ENCODE assay signal across 8 cellular contexts in the genomic region with DNA sequence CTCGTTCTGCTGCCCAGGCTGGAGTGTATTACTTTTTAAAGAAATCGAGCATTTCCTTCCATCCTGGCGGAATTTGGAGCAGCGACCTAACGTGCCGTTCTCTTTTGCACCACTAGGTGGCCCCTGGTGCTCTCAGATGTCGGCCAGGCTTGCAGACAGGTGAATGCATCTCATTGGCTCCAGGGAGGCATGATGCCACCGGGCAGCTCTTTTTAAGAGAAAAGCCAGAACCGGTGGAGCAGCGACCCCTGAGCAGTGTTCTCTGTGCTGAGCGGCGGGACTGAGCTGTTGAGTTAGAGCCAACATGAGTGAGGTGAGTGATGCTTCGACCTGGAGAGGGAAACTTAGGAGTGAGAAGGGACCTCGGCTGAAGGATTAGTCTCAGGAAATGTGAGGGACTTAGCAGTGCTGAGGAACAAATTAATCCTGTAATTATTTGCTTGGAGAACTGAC. TPM values are rescaled to one million over a fixed set of nuclear protein-coding genes. Genes with fewer than 3 reads are reported as not detected.
A peak's percentile ranks its signal among the peaks of the same experiment; 100 is the strongest.
DNase-seq lines count a peak whose midpoint lies in the region; ATAC-seq and TF ChIP-seq lines count a peak whose summit lies in the region.

Gene PCP4 (plus strand): TSS at position 241 of the 453 bp plus-strand sequence. CDS start 64 bp downstream, at position 305.

- DNase-seq in AG04449 (ENCODE audit: low read depth, low spot score) = no peak
- DNase-seq in NCI-H2029 (lab: John Stamatoyannopoulos, UW) = peak; percentile 57
- peak; percentile 52 to 54 for DNase-seq in activated CD4-positive, alpha-beta T cell treated with anti-CD3 and anti-CD28 coated beads, Interleukin-2, amount 50 U/mL, for 48 hours
- peak; percentile 0 for DNase-seq in foreskin melanocyte
- no peak for DNase-seq in osteocyte (ENCODE audit: extremely low spot score, unreplicated experiment)
- no peak for DNase-seq in cortex of kidney (lab: John Stamatoyannopoulos, UW)

- H3K27me3 Mint-ChIP-seq in osteocyte (ENCODE audit: unreplicated experiment) = no peaks in the 10 kb centered on the region

- POLR2A ChIA-PET in AG04449 (lab: Yijun Ruan, JAX) = no interaction called here

- H3K4me1 Mint-ChIP-seq in osteocyte (ENCODE audit: unreplicated experiment) = no peaks in the 10 kb centered on the region

- H3K27ac Mint-ChIP-seq in osteocyte (ENCODE audit: unreplicated experiment) = no peak within 1 kb of the TSS

- no peaks in the 10 kb centered on the region for H3K36me3 Mint-ChIP-seq in osteocyte (ENCODE audit: unreplicated experiment)

- H3K4me3 Mint-ChIP-seq in osteocyte (ENCODE audit: unreplicated experiment) = no peak within 1 kb of the TSS

- H3K4me3 ChIP-seq in AG04449 (ENCODE audit: low read depth, low read length) = no peak within 1 kb of the TSS
- no peak within 1 kb of the TSS for H3K4me3 ChIP-seq in GM12875 (ENCODE audit: low read depth, low read length)

- CTCF ChIA-PET in AG04449 (lab: Yijun Ruan, JAX) = interaction anchor here (0.7 to 8.1 kb wide), 9 partner anchors 9 to 252 kb away, joined by 3 to 92 read pairs (median 4); no protein-coding TSS in a partner anchor

- no peak for ATAC-seq in GM18517 (IDR thresholded peaks at IDR 0.05; ENCODE audit: unreplicated experiment)

- TF ChIP-seq CTCF in AG04449 (IDR thresholded peaks at IDR 0.05; ENCODE audit: insufficient read depth, low read length, missing control alignments) = peak; percentile 83
- TF ChIP-seq CTCF in GM12875 (IDR thresholded peaks at IDR 0.05; ENCODE audit: borderline replicate concordance, insufficient read depth, low read depth, low read length) = peak; percentile 62; the same call in 1 of the 2 replicates
- TF ChIP-seq CTCF in osteocyte (IDR thresholded peaks at IDR 0.05) = peak; percentile 59

- H3K9me3 Mint-ChIP-seq in osteocyte (ENCODE audit: unreplicated experiment) = peaks cover 4% of the 10 kb centered on the region

RNA-seq across cellular contexts. Expression of gene PCP4, which starts in this region (rescaled TPM):
- not detected in 2 replicates for total RNA-seq in osteocyte

Comparison
In these comparisons a context has a peak if more than half of its experiments do, and no peak if none do; other contexts are left out.
1. DNase-seq: peak in NCI-H2029 (single experiment), activated CD4-positive, alpha-beta T cell treated with anti-CD3 and anti-CD28 coated beads, Interleukin-2, amount 50 U/mL, for 48 hours (2 of 2) and foreskin melanocyte (single experiment); none in AG04449 (single experiment), osteocyte (single experiment) and cortex of kidney (single experiment).
2. Peak in every context shown above with its lines, with median percentiles within 50 percentile points of each other: CTCF ChIP-seq.